ENCODE assay signal across 9 cellular contexts in genomic region chr3:128549283-128550112, GRCh38. TPM values are rescaled to one million over a fixed set of nuclear protein-coding genes. Genes with fewer than 3 reads are reported as not detected.
DNase-seq lines count a peak whose midpoint lies in the region; FAIRE-seq and TF ChIP-seq lines count a peak whose summit lies in the region.
"Had no signal": no experiment of that assay in that cellular context is flagged by ENCODE, and none has a peak within 500 bp of the region (broad histone marks: within the 10 kb centered on the region; RNA-seq: fewer than 3 reads in every experiment).

No MANE protein-coding gene starts in this region.

- no peak overlapping the region for H2BK5ac ChIP-seq in mesendoderm (ENCODE audit: low read length)

- dilution Hi-C loops in endothelial cell of umbilical vein (cut with MboI; ENCODE audit: extremely low pct_ligation_motif_present, low sequenced_read_pairs), result no loop called here

- H3K4me2 ChIP-seq in endothelial cell of umbilical vein (ENCODE audit: insufficient read depth, low read length), result peak overlapping the region; percentile 23
- no peak overlapping the region for H3K4me2 ChIP-seq in mesendoderm (ENCODE audit: low read length)
- H3K4me2 ChIP-seq: PC-9 had no signal

- H3K56ac ChIP-seq in mesendoderm (ENCODE audit: low read length), result peak overlapping the region; percentile 78

- DNase-seq in activated CD8-positive, alpha-beta memory T cell treated with anti-CD3 and anti-CD28 coated beads for 24 hours, result peak; percentile 33
- no peak for DNase-seq in activated CD8-positive, alpha-beta memory T cell treated with anti-CD3 and anti-CD28 coated beads, Interleukin-2, amount 50 U/mL, for 48 hours
- DNase-seq in endothelial cell of umbilical vein (ENCODE audit: low read depth, low spot score), result peak; percentile 96
- DNase-seq in mesendoderm, result peak; percentile 37
- DNase-seq in uterus, result peak; percentile 60 to 76
- DNase-seq in midbrain (lab: John Stamatoyannopoulos, UW), result no peak
- DNase-seq in NCI-H2227 (lab: John Stamatoyannopoulos, UW; ENCODE audit: unreplicated experiment), result no peak
- DNase-seq in H7, result no peak

- peak overlapping the region; percentile 15 for H2AFZ ChIP-seq in endothelial cell of umbilical vein (ENCODE audit: low read depth, low read length)
- H2AFZ ChIP-seq: PC-9 had no signal

- H2BK120ac ChIP-seq in mesendoderm (ENCODE audit: low read depth, low read length), result no peak overlapping the region

- FAIRE-seq in endothelial cell of umbilical vein (lab: Jason Lieb, UNC), result peak; percentile 91

- H3K9me3 ChIP-seq in endothelial cell of umbilical vein (replicated peaks; ENCODE audit: control insufficient read depth, insufficient read depth, low read length), result no peaks in the 10 kb centered on the region
- no peaks in the 10 kb centered on the region for H3K9me3 ChIP-seq in uterus

- H3K36me3 ChIP-seq in endothelial cell of umbilical vein (ENCODE audit: control insufficient read depth in 2 of 2, extremely low read depth in 1 of 2, insufficient read depth in 2 of 2, low read length in 2 of 2), result no peaks in the 10 kb centered on the region
- H3K36me3 ChIP-seq in mesendoderm (ENCODE audit: control insufficient read depth, insufficient read depth, low read length), result no peaks in the 10 kb centered on the region
- no peaks in the 10 kb centered on the region for H3K36me3 ChIP-seq in uterus
- H3K36me3 ChIP-seq in H7 (replicated peaks; ENCODE audit: control insufficient read depth, insufficient read depth, low read length), result no peaks in the 10 kb centered on the region

- H3K18ac ChIP-seq in mesendoderm (ENCODE audit: low read length), result peak overlapping the region; percentile 11

- BruUV-seq in endothelial cell of umbilical vein (replicated peaks; lab: Mats Ljungman, UMichigan), result no TSS peak

- no CpG with 5 or more reads among the region's 20 CpGs for WGBS in mesendoderm (ENCODE audit: extremely low coverage, insufficient coverage, low lambda C conversion rate)

- TF ChIP-seq POLR2A in endothelial cell of umbilical vein (IDR thresholded peaks at IDR 0.05; ENCODE audit: low read depth, low read length), result no peak
- no peak for TF ChIP-seq POLR2A in uterus (IDR thresholded peaks at IDR 0.05)

- H3K27me3 ChIP-seq in endothelial cell of umbilical vein (ENCODE audit: control insufficient read depth in 2 of 2, insufficient read depth in 2 of 2, low read length in 2 of 2) (no peaks in the 10 kb centered on the region), mesendoderm (ENCODE audit: insufficient read depth, low read length, poor library complexity) (no peaks in the 10 kb centered on the region), uterus (no peaks in the 10 kb centered on the region), H7 (ENCODE audit: control insufficient read depth, insufficient read depth, low read length) (peaks cover 10% of the 10 kb centered on the region; the same call in 1 of the 2 replicates)

- intact Hi-C loops in endothelial cell of umbilical vein (cut with micrococcal nuclease) (loop anchor here (1.0 kb wide), 1 partner anchor 8 kb away; no protein-coding TSS in a partner anchor), uterus (cut with DNase I; ENCODE audit: low total_unique reads) (loop anchor here (10.0 kb wide), 1 partner anchor 615 kb away; no protein-coding TSS in a partner anchor)

- no peaks in the 10 kb centered on the region for H4K20me1 ChIP-seq in endothelial cell of umbilical vein (replicated peaks; ENCODE audit: control insufficient read depth, extremely low read depth, insufficient read depth, low read length)

- H3K27ac ChIP-seq in endothelial cell of umbilical vein (ENCODE audit: insufficient read depth, low read depth, low read length), result peak overlapping the region; percentile 36
- no peak overlapping the region for H3K27ac ChIP-seq in mesendoderm (ENCODE audit: low read depth, low read length)
- H3K27ac ChIP-seq in uterus, result peak overlapping the region; percentile 46 to 57
- H3K27ac ChIP-seq: PC-9 had no signal

- TF ChIP-seq CTCF in endothelial cell of umbilical vein (IDR thresholded peaks at IDR 0.05; ENCODE audit: extremely low read depth in 1 of 2, insufficient read depth in 1 of 2, low read depth in 1 of 2, low read length in 2 of 2) (no peak), uterus (IDR thresholded peaks at IDR 0.05) (no peak)

- H3K4me1 ChIP-seq in endothelial cell of umbilical vein (ENCODE audit: control insufficient read depth, extremely low read depth, insufficient read depth, low read length) (peaks cover 38% of the 10 kb centered on the region), mesendoderm (ENCODE audit: control insufficient read depth, low read depth, low read length) (peaks cover 3% of the 10 kb centered on the region), uterus (no peaks in the 10 kb centered on the region)

- H3K79me1 ChIP-seq in mesendoderm (ENCODE audit: low read length), result no peaks in the 10 kb centered on the region

- no peak overlapping the region for H4K8ac ChIP-seq in mesendoderm (ENCODE audit: low read depth, low read length)

- POLR2A ChIA-PET in endothelial cell of umbilical vein (lab: Charles Lee), result no interaction called here

- H3K4me3 ChIP-seq in endothelial cell of umbilical vein (replicated peaks in 1 of 3; ENCODE audit: insufficient read depth in 1 of 3, low read depth in 1 of 3, low read length in 3 of 3), result no peak overlapping the region
- H3K4me3 ChIP-seq in mesendoderm (ENCODE audit: low read length), result no peak overlapping the region
- no peak overlapping the region for H3K4me3 ChIP-seq in uterus
- no peak overlapping the region for H3K4me3 ChIP-seq in H7 (ENCODE audit: insufficient read depth, low read depth, low read length)
- H3K4me3 ChIP-seq: PC-9 had no signal

- no peak overlapping the region for H3K4ac ChIP-seq in mesendoderm (ENCODE audit: low read depth, low read length)

- no peak overlapping the region for H4K5ac ChIP-seq in mesendoderm (ENCODE audit: low read length)

- peak overlapping the region; percentile 66 for H3K23ac ChIP-seq in mesendoderm (ENCODE audit: low read length)

- H3K9ac ChIP-seq in endothelial cell of umbilical vein (replicated peaks; ENCODE audit: extremely low read depth, insufficient read depth, low read length) (peak overlapping the region; percentile 9), mesendoderm (ENCODE audit: low read length) (peak overlapping the region; percentile 29)

- no peaks in the 10 kb centered on the region for H3K79me2 ChIP-seq in endothelial cell of umbilical vein (ENCODE audit: control insufficient read depth, insufficient read depth, low read length)
- no peaks in the 10 kb centered on the region for H3K79me2 ChIP-seq in mesendoderm (ENCODE audit: control insufficient read depth, insufficient read depth, low read length)

- CTCF ChIA-PET in endothelial cell of umbilical vein (lab: Charles Lee), result interaction anchor here (1.0 kb wide), 1 partner anchor 12 kb away, joined by 3 read pairs; no protein-coding TSS in a partner anchor

- H2AK5ac ChIP-seq in mesendoderm (ENCODE audit: low read length), result no peak overlapping the region

- H3K9me1 ChIP-seq in endothelial cell of umbilical vein (replicated peaks; ENCODE audit: control insufficient read depth, extremely low read depth, insufficient read depth, low read length), result no peaks in the 10 kb centered on the region

- H2BK15ac ChIP-seq in mesendoderm (replicated peaks; ENCODE audit: low read depth), result no peak overlapping the region

TF ChIP-seq in endothelial cell of umbilical vein, 7 proteins besides CTCF, POLR2A, EP300 and RAD21:
- TF ChIP-seq POLR2AphosphoS5 (IDR thresholded peaks at IDR 0.05; ENCODE audit: insufficient read depth, low read depth, low read length) (peak; percentile 90), JUN (IDR thresholded peaks at IDR 0.05; ENCODE audit: borderline replicate concordance, insufficient read depth, insufficient read length, low read depth) (peak; percentile 37), MYC (IDR thresholded peaks at IDR 0.05; ENCODE audit: low read depth, low read length) (no peak), GATA2 (IDR thresholded peaks at IDR 0.05; ENCODE audit: insufficient read depth, insufficient read length, low read depth, low read length) (no peak), EZH2 (IDR thresholded peaks at IDR 0.05; ENCODE audit: borderline replicate concordance, low read depth, low read length, severe bottlenecking) (no peak), FOS (IDR thresholded peaks at IDR 0.05; ENCODE audit: borderline replicate concordance, insufficient read depth, low read length) (peak; percentile 87), MAX (IDR thresholded peaks at IDR 0.05; ENCODE audit: insufficient read depth, insufficient read length) (no peak)

RNA-seq across cellular contexts. Expression of gene GATA2, which starts 56.5 kb away (rescaled TPM):
- total RNA-seq in endothelial cell of umbilical vein, result 62.2 and 63.9 TPM in 2 replicates
- polyA plus RNA-seq in endothelial cell of umbilical vein, result 28.8 and 35.6 TPM in 2 replicates
- polyA plus RNA-seq in endothelial cell of umbilical vein (2011; cell fraction: cytosol; rRNA removed), result 25.9 and 36.8 TPM in 2 replicates
- 30.1 and 31.5 TPM in 2 replicates for polyA plus RNA-seq in endothelial cell of umbilical vein (2011; cell fraction: nucleus; rRNA removed)
- 33.0 and 37.6 TPM in 2 replicates for polyA plus RNA-seq in endothelial cell of umbilical vein (2012)
- polyA minus RNA-seq in endothelial cell of umbilical vein, result 17.3 and 17.5 TPM in 2 replicates
- polyA minus RNA-seq in endothelial cell of umbilical vein (2011; cell fraction: cytosol; rRNA and poly(A)+ RNA removed), result 58.1 TPM
- 9.7 and 17.3 TPM in 2 replicates for polyA minus RNA-seq in endothelial cell of umbilical vein (2011; cell fraction: nucleus; rRNA and poly(A)+ RNA removed)
- 0.80 TPM for polyA plus RNA-seq in mesendoderm (2013, experiment 1 of 2)
- 0.69 TPM for polyA plus RNA-seq in mesendoderm (2013, experiment 2 of 2)
- 100 to 1,000 TPM in 1 of 4 donors, 10 to 100 TPM in 3; 30.9 to 171 (median 52.5) TPM for total RNA-seq in uterus
- total RNA-seq in H7 (2014; rRNA removed; shearing (Covaris generic)), result 3.9 and 5.4 TPM in 2 replicates

Comparison
In these comparisons a context has a peak if more than half of its experiments do, and no peak if none do; other contexts are left out.
1. DNase-seq: peak in activated CD8-positive, alpha-beta memory T cell treated with anti-CD3 and anti-CD28 coated beads for 24 hours (single experiment), endothelial cell of umbilical vein (single experiment), mesendoderm (single experiment) and uterus (2 of 2); none in activated CD8-positive, alpha-beta memory T cell treated with anti-CD3 and anti-CD28 coated beads, Interleukin-2, amount 50 U/mL, for 48 hours (single experiment), midbrain (single experiment), NCI-H2227 (single experiment) and H7 (single experiment).